In the genomic region with DNA sequence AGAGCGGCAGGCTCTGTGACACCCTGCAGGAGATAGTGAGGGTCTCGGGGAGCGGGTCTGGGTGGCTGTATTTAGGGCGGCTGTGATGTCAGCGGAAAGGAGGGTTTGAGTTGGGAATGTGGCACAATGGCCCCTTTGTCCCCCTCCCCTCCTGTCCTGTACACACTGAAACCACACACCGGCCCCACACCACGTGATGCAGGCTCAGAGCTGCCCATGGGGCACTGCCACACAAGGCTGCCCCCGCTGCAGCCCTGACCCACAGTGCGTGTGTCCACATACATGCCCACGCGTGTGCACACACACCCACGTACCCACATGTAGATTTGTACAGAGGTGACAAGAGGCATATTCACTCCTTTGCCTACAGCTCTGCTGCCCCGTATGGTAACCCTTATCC, we compare ENCODE assay signal across 17 cellular contexts. TPM values are rescaled to one million over a fixed set of nuclear protein-coding genes. Genes with fewer than 3 reads are reported as not detected.
A peak's percentile ranks its signal among the peaks of the same experiment; 100 is the strongest.
DNase-seq lines count a peak whose midpoint lies in the region; ATAC-seq and TF ChIP-seq lines count a peak whose summit lies in the region.
"Had no signal": no experiment of that assay in that cellular context is flagged by ENCODE, and none has a peak within 500 bp of the region (broad histone marks: within the 10 kb centered on the region; RNA-seq: fewer than 3 reads in every experiment).

No MANE protein-coding gene starts in this region.

- H3K27me3 Mint-ChIP-seq in HFFc6 (ENCODE audit: insufficient read depth) (peaks cover 80% of the 10 kb centered on the region), brain (peaks cover 4% of the 10 kb centered on the region), mesothelial cell of epicardium (ENCODE audit: low read depth) (no peaks in the 10 kb centered on the region)
- H3K27me3 Mint-ChIP-seq: activated naive CD8-positive, alpha-beta T cell treated with anti-CD3 and anti-CD28 coated beads for 36 hours had no signal

- H3K9me3 Mint-ChIP-seq in HFFc6 (peaks cover 11% of the 10 kb centered on the region), brain (no peaks in the 10 kb centered on the region), mesothelial cell of epicardium (no peaks in the 10 kb centered on the region)
- H3K9me3 Mint-ChIP-seq: activated naive CD8-positive, alpha-beta T cell treated with anti-CD3 and anti-CD28 coated beads for 36 hours had no signal

- ATAC-seq in HG03521 (IDR thresholded peaks at IDR 0.05; ENCODE audit: unreplicated experiment) = no peak
- ATAC-seq in GM19023 (IDR thresholded peaks at IDR 0.05; ENCODE audit: unreplicated experiment) = no peak
- ATAC-seq: upper lobe of right lung had no signal

- DNase-seq in HFFc6 (no peak), mesothelial cell of epicardium (ENCODE audit: low spot score in 2 of 2, unreplicated experiment in 2 of 2) (no peak), superior temporal gyrus (ENCODE audit: extremely low spot score) (peak; percentile 73), dedifferentiated amniotic fluid mesenchymal stem cell (ENCODE audit: extremely low spot score) (no peak)
- DNase-seq: activated naive CD8-positive, alpha-beta T cell treated with anti-CD3 and anti-CD28 coated beads for 36 hours; activated T-cell treated with anti-CD3 and anti-CD28 coated beads for 4 hours; DMS79 treated with DMSO at 0.1 percent for 48 hours; GOT3; NCI-H2081 treated with DMSO at 0.1 percent for 48 hours; stimulated activated CD4-positive, alpha-beta T cell treated with anti-CD3 and anti-CD28 coated beads, Interleukin-2, amount 100 ng/mL, for 48 hours; T-helper 2 cell; upper lobe of right lung had no signal

- peak overlapping the region; percentile 100 for H3K27ac Mint-ChIP-seq in HFFc6
- H3K27ac Mint-ChIP-seq in brain = peak overlapping the region in 3 of 5 experiments; percentile 39 to 84 (median 63)
- peak overlapping the region; percentile 41 for H3K27ac Mint-ChIP-seq in mesothelial cell of epicardium
- H3K27ac Mint-ChIP-seq: activated naive CD8-positive, alpha-beta T cell treated with anti-CD3 and anti-CD28 coated beads for 36 hours had no signal

- TF ChIP-seq CTCF in HFFc6 (IDR thresholded peaks at IDR 0.05) = no peak
- no peak for TF ChIP-seq CTCF in brain (conservative IDR thresholded peaks at IDR 0.05)
- TF ChIP-seq CTCF in mesothelial cell of epicardium (IDR thresholded peaks at IDR 0.05; ENCODE audit: unreplicated experiment) = no peak

- H3K4me3 Mint-ChIP-seq in HFFc6 = peak overlapping the region; percentile 6; the same call in 1 of the 2 replicates
- peak overlapping the region in 1 of 5 experiments; percentile 25 for H3K4me3 Mint-ChIP-seq in brain
- H3K4me3 Mint-ChIP-seq in mesothelial cell of epicardium = no peak overlapping the region
- H3K4me3 Mint-ChIP-seq: activated naive CD8-positive, alpha-beta T cell treated with anti-CD3 and anti-CD28 coated beads for 36 hours had no signal

- H3K4me1 Mint-ChIP-seq in HFFc6 (ENCODE audit: low read depth) = peaks cover 98% of the 10 kb centered on the region
- peaks cover 82% of the 10 kb centered on the region for H3K4me1 Mint-ChIP-seq in brain
- H3K4me1 Mint-ChIP-seq in mesothelial cell of epicardium = peaks cover 47% of the 10 kb centered on the region

- H3K36me3 Mint-ChIP-seq in HFFc6 (ENCODE audit: low read depth) (peaks cover 56% of the 10 kb centered on the region), brain (no peaks in the 10 kb centered on the region), mesothelial cell of epicardium (peaks cover 10% of the 10 kb centered on the region)
- H3K36me3 Mint-ChIP-seq: activated naive CD8-positive, alpha-beta T cell treated with anti-CD3 and anti-CD28 coated beads for 36 hours had no signal

RNA-seq across cellular contexts. Expression of gene SGCA, which starts 15.3 kb away (rescaled TPM):
- under 1 TPM; 0.28 to 0.91 (median 0.76) TPM for total RNA-seq in HFFc6 (2021; fragmentation: NEBNext Ultra II Directional; extraction: Animal tissue kit (Norgen Biotek cat#: 25700))
- 1.6 TPM for polyA plus RNA-seq in brain (ENCODE audit: insufficient read depth, low read depth, low replicate concordance)
- not detected in 3 replicates for total RNA-seq in mesothelial cell of epicardium
- total RNA-seq: kidney epithelial cell, renal cortical epithelial cell had no signal

RNA-seq across cellular contexts. Expression of gene COL1A1, which starts 20.3 kb away (rescaled TPM):
- total RNA-seq in HFFc6 (2021; fragmentation: NEBNext Ultra II Directional; extraction: Animal tissue kit (Norgen Biotek cat#: 25700)) = 1,000 to 10,000 TPM; 4,948 to 7,804 (median 5,240) TPM
- 11.2 TPM for polyA plus RNA-seq in brain (ENCODE audit: insufficient read depth, low read depth, low replicate concordance)
- total RNA-seq in mesothelial cell of epicardium = 3,780 to 4,004 TPM (median 3,972 TPM) in 3 replicates

RNA-seq across cellular contexts. Expression of gene PPP1R9B, which starts 30.7 kb away (rescaled TPM):
- 10 to 100 TPM; 66.4 to 78.5 (median 68.7) TPM for total RNA-seq in HFFc6 (2021; fragmentation: NEBNext Ultra II Directional; extraction: Animal tissue kit (Norgen Biotek cat#: 25700))
- 53.1 TPM for polyA plus RNA-seq in brain (ENCODE audit: insufficient read depth, low read depth, low replicate concordance)
- 56.4 to 58.6 TPM (median 56.6 TPM) in 3 replicates for total RNA-seq in mesothelial cell of epicardium

RNA-seq across cellular contexts. Expression of gene SAMD14, which starts 51.2 kb away (rescaled TPM):
- 10 to 100 TPM in 4 of 6 experiments, 1 to 10 TPM in 2; 4.3 to 14.1 (median 11.4) TPM for total RNA-seq in HFFc6 (2021; fragmentation: NEBNext Ultra II Directional; extraction: Animal tissue kit (Norgen Biotek cat#: 25700))
- 24.4 TPM for polyA plus RNA-seq in brain (ENCODE audit: insufficient read depth, low read depth, low replicate concordance)
- total RNA-seq in mesothelial cell of epicardium = 17.3 to 20.0 TPM (median 19.4 TPM) in 3 replicates

Comparison
In these comparisons a context has a peak if more than half of its experiments do, and no peak if none do; other contexts are left out.
1. H3K27ac Mint-ChIP-seq: peak in every context shown above with its lines; median percentile 100 in HFFc6; 63 in brain; 41 in mesothelial cell of epicardium.